Comparison of ENCODE assay signal across 1 cellular context in the genomic region with DNA sequence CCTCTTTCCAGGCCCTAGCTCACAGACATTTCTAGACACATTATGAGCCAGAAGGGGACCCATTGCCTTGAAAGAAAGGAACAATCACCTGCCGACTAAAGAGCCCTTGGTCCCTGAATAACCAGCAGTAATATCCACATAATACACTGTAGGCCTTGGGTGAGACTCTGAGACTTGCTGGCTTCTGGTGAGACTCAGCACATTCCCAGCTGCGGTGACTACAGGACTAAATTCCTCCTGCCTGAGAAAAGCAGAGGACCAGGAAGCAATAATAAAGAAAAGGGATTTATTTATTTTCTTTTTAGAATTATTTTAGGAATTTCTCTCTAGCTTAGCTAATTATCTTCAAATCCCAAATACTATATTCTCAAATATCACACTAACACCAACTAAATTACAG.
TF ChIP-seq lines count a peak whose summit lies in the region.

No MANE protein-coding gene starts in this region.

TF ChIP-seq in GM23338, 12 proteins besides CTCF, POLR2A, EP300 and RAD21 (continued from another document):
- TF ChIP-seq STAT1 (IDR thresholded peaks at IDR 0.05; ENCODE audit: unreplicated experiment) (no peak), ZNF331 (CRISPR knock-in tag; IDR thresholded peaks at IDR 0.05; ENCODE audit: low read depth) (no peak), CREB1 (CRISPR knock-in tag; IDR thresholded peaks at IDR 0.05; ENCODE audit: low read depth) (no peak), NANOG (IDR thresholded peaks at IDR 0.05; ENCODE audit: borderline replicate concordance) (no peak), EZH2phosphoT487 (IDR thresholded peaks at IDR 0.05; ENCODE audit: unreplicated experiment) (no peak), JUNB (IDR thresholded peaks at IDR 0.05; ENCODE audit: unreplicated experiment) (no peak), ZNF114 (CRISPR knock-in tag; IDR thresholded peaks at IDR 0.05) (no peak)
- TF ChIP-seq, protein P1, sequence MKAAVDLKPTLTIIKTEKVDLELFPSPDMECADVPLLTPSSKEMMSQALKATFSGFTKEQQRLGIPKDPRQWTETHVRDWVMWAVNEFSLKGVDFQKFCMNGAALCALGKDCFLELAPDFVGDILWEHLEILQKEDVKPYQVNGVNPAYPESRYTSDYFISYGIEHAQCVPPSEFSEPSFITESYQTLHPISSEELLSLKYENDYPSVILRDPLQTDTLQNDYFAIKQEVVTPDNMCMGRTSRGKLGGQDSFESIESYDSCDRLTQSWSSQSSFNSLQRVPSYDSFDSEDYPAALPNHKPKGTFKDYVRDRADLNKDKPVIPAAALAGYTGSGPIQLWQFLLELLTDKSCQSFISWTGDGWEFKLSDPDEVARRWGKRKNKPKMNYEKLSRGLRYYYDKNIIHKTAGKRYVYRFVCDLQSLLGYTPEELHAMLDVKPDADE (IDR thresholded peaks at IDR 0.05), result no peak
- TF ChIP-seq, protein P2, sequence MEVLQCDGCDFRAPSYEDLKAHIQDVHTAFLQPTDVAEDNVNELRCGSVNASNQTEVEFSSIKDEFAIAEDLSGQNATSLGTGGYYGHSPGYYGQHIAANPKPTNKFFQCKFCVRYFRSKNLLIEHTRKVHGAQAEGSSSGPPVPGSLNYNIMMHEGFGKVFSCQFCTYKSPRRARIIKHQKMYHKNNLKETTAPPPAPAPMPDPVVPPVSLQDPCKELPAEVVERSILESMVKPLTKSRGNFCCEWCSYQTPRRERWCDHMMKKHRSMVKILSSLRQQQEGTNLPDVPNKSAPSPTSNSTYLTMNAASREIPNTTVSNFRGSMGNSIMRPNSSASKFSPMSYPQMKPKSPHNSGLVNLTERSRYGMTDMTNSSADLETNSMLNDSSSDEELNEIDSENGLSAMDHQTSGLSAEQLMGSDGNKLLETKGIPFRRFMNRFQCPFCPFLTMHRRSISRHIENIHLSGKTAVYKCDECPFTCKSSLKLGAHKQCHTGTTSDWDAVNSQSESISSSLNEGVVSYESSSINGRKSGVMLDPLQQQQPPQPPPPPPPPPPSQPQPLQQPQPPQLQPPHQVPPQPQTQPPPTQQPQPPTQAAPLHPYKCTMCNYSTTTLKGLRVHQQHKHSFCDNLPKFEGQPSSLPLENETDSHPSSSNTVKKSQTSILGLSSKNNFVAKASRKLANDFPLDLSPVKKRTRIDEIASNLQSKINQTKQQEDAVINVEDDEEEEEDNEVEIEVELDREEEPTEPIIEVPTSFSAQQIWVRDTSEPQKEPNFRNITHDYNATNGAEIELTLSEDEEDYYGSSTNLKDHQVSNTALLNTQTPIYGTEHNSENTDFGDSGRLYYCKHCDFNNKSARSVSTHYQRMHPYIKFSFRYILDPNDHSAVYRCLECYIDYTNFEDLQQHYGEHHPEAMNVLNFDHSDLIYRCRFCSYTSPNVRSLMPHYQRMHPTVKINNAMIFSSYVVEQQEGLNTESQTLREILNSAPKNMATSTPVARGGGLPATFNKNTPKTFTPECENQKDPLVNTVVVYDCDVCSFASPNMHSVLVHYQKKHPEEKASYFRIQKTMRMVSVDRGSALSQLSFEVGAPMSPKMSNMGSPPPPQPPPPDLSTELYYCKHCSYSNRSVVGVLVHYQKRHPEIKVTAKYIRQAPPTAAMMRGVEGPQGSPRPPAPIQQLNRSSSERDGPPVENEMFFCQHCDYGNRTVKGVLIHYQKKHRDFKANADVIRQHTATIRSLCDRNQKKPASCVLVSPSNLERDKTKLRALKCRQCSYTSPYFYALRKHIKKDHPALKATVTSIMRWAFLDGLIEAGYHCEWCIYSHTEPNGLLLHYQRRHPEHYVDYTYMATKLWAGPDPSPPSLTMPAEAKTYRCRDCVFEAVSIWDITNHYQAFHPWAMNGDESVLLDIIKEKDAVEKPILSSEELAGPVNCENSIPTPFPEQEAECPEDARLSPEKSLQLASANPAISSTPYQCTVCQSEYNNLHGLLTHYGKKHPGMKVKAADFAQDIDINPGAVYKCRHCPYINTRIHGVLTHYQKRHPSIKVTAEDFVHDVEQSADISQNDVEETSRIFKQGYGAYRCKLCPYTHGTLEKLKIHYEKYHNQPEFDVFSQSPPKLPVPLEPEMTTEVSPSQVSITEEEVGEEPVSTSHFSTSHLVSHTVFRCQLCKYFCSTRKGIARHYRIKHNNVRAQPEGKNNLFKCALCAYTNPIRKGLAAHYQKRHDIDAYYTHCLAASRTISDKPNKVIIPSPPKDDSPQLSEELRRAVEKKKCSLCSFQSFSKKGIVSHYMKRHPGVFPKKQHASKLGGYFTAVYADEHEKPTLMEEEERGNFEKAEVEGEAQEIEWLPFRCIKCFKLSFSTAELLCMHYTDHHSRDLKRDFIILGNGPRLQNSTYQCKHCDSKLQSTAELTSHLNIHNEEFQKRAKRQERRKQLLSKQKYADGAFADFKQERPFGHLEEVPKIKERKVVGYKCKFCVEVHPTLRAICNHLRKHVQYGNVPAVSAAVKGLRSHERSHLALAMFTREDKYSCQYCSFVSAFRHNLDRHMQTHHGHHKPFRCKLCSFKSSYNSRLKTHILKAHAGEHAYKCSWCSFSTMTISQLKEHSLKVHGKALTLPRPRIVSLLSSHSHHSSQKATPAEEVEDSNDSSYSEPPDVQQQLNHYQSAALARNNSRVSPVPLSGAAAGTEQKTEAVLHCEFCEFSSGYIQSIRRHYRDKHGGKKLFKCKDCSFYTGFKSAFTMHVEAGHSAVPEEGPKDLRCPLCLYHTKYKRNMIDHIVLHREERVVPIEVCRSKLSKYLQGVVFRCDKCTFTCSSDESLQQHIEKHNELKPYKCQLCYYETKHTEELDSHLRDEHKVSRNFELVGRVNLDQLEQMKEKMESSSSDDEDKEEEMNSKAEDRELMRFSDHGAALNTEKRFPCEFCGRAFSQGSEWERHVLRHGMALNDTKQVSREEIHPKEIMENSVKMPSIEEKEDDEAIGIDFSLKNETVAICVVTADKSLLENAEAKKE (CRISPR knock-in tag; IDR thresholded peaks at IDR 0.05), result no peak
